In genomic region chr5:118968406-118968911, GRCh38 we compare ENCODE assay signal across 20 cellular contexts.
"Had no signal": no experiment of that assay in that cellular context is flagged by ENCODE, and none has a peak within 500 bp of the region (broad histone marks: within the 10 kb centered on the region; RNA-seq: fewer than 3 reads in every experiment).

No MANE protein-coding gene starts in this region.

- H3K27ac ChIP-seq: foreskin keratinocyte, left lung, lower lobe of right lung, pancreas, spleen, testis, tibial nerve had no signal

- FAIRE-seq: colon, pancreas had no signal

- H3K9me3 Mint-ChIP-seq: effector memory CD8-positive, alpha-beta T cell; memory B cell had no signal

- H3K4me3 ChIP-seq: left lung, lower lobe of right lung, pancreas, spleen, testis, tibial nerve had no signal

- H3K27ac Mint-ChIP-seq: dendritic cell treated with granulocyte-macrophage colony-stimulating factor and Interleukin-4, amounts not matched to agents 40 ng/mL and 50 ng/mL, for 4 days; effector memory CD8-positive, alpha-beta T cell; memory B cell; progenitor cell of endocrine pancreas; stimulated activated memory B cell treated with anti-CD40 and anti-IgM and Interleukin-4, amounts not matched to agents 10 μg/mL and 1 μg/mL and 100 μg/mL, for 72 hours; stimulated activated naive CD8-positive, alpha-beta T cell treated with anti-CD3 and anti-CD28 coated beads, Interleukin-15, Interleukin-2, amounts not matched to agents 100 ng/mL and 50 ng/mL, for 24 hours had no signal

- H3K4me1 Mint-ChIP-seq: nephron had no signal

- DNase-seq: effector memory CD8-positive, alpha-beta T cell; foreskin keratinocyte; left lung; lower lobe of right lung; naive B cell; occipital lobe; spleen; stimulated activated CD4-positive, alpha-beta T cell treated with anti-CD3 and anti-CD28 coated beads, Interleukin-15, amount 100 ng/mL, for 24 hours; stimulated activated CD4-positive, alpha-beta T cell treated with anti-CD3 and anti-CD28 coated beads, Interleukin-1b, Interleukin-23, amount 100 ng/mL, for 48 hours; stimulated activated CD4-positive, alpha-beta T cell treated with anti-CD3 and anti-CD28 coated beads, Interleukin-4, amount 100 ng/mL, for 24 hours; testis had no signal

- ATAC-seq: effector memory CD8-positive, alpha-beta T cell; foreskin keratinocyte; lower lobe of right lung; stimulated activated memory B cell treated with anti-CD40 and anti-IgM and Interleukin-4, amounts not matched to agents 10 μg/mL and 1 μg/mL and 100 μg/mL, for 72 hours had no signal

- H3K4me1 ChIP-seq: foreskin keratinocyte, left lung, lower lobe of right lung, spleen, testis had no signal

- H3K36me3 ChIP-seq: left lung, lower lobe of right lung, pancreas, spleen, tibial nerve had no signal

- H3K4me3 Mint-ChIP-seq: dendritic cell treated with granulocyte-macrophage colony-stimulating factor and Interleukin-4, amounts not matched to agents 40 ng/mL and 50 ng/mL, for 4 days; effector memory CD8-positive, alpha-beta T cell; memory B cell; nephron; stimulated activated memory B cell treated with anti-CD40 and anti-IgM and Interleukin-4, amounts not matched to agents 10 μg/mL and 1 μg/mL and 100 μg/mL, for 72 hours; stimulated activated naive CD8-positive, alpha-beta T cell treated with anti-CD3 and anti-CD28 coated beads, Interleukin-15, Interleukin-2, amounts not matched to agents 100 ng/mL and 50 ng/mL, for 24 hours had no signal

- H3K9me3 ChIP-seq: lower lobe of right lung, pancreas, testis, tibial nerve had no signal

- H3K27me3 Mint-ChIP-seq: dendritic cell treated with granulocyte-macrophage colony-stimulating factor and Interleukin-4, amounts not matched to agents 40 ng/mL and 50 ng/mL, for 4 days; effector memory CD8-positive, alpha-beta T cell; memory B cell; naive B cell; progenitor cell of endocrine pancreas; stimulated activated memory B cell treated with anti-CD40 and anti-IgM and Interleukin-4, amounts not matched to agents 10 μg/mL and 1 μg/mL and 100 μg/mL, for 72 hours; stimulated activated naive CD8-positive, alpha-beta T cell treated with anti-CD3 and anti-CD28 coated beads, Interleukin-15, Interleukin-2, amounts not matched to agents 100 ng/mL and 50 ng/mL, for 24 hours had no signal
